Comparison of ENCODE assay signal across 1 cellular context in the genomic region with DNA sequence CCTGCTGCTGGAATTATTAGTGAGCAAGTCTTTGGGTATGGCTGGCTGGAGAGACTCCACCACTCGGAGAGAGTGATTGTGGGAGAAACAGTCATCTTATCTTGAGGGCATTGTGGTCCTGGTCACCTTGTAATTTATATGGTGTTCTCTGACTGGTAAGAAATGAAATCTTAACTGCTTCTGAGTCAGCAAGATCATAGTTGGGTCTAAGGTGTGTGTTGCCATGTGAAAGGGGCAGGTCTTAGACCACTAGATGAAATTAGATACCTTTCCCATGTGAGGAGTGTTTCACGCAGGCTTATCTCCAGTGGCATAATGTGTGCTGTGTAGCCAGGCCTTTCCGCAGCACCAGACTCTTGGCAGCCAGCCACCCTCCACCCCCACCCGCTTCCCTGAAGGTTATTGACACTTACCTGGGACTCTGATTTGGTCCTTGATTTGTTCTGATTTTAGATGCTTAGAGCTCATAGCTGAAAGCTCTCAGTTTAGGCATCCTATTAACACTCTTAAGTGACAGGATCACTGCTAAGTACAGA.
TF ChIP-seq lines count a peak whose summit lies in the region.

No MANE protein-coding gene starts in this region.

TF ChIP-seq in K562, 482 proteins besides CTCF, POLR2A, EP300 and RAD21 (continued from another document and continues in another):
- TF ChIP-seq ARID3B (CRISPR knock-in tag; IDR thresholded peaks at IDR 0.05; ENCODE audit: borderline replicate concordance) (no peak), HMGXB4 (CRISPR knock-in tag; IDR thresholded peaks at IDR 0.05) (no peak), NEUROD1 (IDR thresholded peaks at IDR 0.05; ENCODE audit: borderline replicate concordance, low read depth, low read length, partially characterized antibody) (no peak), PHF21A (IDR thresholded peaks at IDR 0.05; ENCODE audit: borderline replicate concordance, low read depth) (no peak), VEZF1 (CRISPR knock-in tag; IDR thresholded peaks at IDR 0.05) (peak; percentile 63), CREB5 (CRISPR knock-in tag; IDR thresholded peaks at IDR 0.05) (no peak), SNIP1 (IDR thresholded peaks at IDR 0.05; ENCODE audit: low read depth) (no peak), ZNF280A (IDR thresholded peaks at IDR 0.05; ENCODE audit: low read depth, partially characterized antibody) (no peak), ZKSCAN8 (CRISPR knock-in tag; IDR thresholded peaks at IDR 0.05) (0 out of 2 replicates have a peak, but pooled peaks have one; percentile 25), PHB2 (IDR thresholded peaks at IDR 0.05; ENCODE audit: low read depth) (no peak), SIRT6 (IDR thresholded peaks at IDR 0.05; ENCODE audit: low read depth, low read length) (no peak), NFIX (CRISPR knock-in tag; IDR thresholded peaks at IDR 0.05; ENCODE audit: low read depth) (no peak), ZNF239 (CRISPR knock-in tag; IDR thresholded peaks at IDR 0.05) (no peak), ZNF41 (CRISPR knock-in tag; conservative IDR thresholded peaks at IDR 0.05) (no peak), KAT8 (IDR thresholded peaks at IDR 0.05; ENCODE audit: low read depth) (no peak), MTA1 (IDR thresholded peaks at IDR 0.05; ENCODE audit: borderline replicate concordance) (no peak; the same call in 1 of the 2 replicates), NUFIP1 (IDR thresholded peaks at IDR 0.05; ENCODE audit: partially characterized antibody) (no peak), ZC3H11A (IDR thresholded peaks at IDR 0.05; ENCODE audit: low read depth, low read length) (no peak), ZNF217 (CRISPR knock-in tag; IDR thresholded peaks at IDR 0.05) (no peak), CSDE1 (IDR thresholded peaks at IDR 0.05) (no peak), ZNF24 (IDR thresholded peaks at IDR 0.05) (no peak), NBN (IDR thresholded peaks at IDR 0.05; ENCODE audit: low read depth) (no peak), ZNF311 (CRISPR knock-in tag; IDR thresholded peaks at IDR 0.05) (no peak), ZNF347 (CRISPR knock-in tag; IDR thresholded peaks at IDR 0.05; ENCODE audit: low read depth) (no peak), TBL1XR1 (IDR thresholded peaks at IDR 0.05; ENCODE audit: low read length in 2 of 2) (peak; percentile 50 to 55; a peak in 2 of 4 replicates), CHD1 (IDR thresholded peaks at IDR 0.05; ENCODE audit: low read length) (no peak), LCOR (CRISPR knock-in tag; IDR thresholded peaks at IDR 0.05) (no peak), HMG20A (CRISPR knock-in tag; conservative IDR thresholded peaks at IDR 0.05) (no peak), PCBP2 (IDR thresholded peaks at IDR 0.05; ENCODE audit: low read depth, low read length, poor library complexity, severe bottlenecking) (no peak), TAF7 (tag; IDR thresholded peaks at IDR 0.05) (no peak), OTX1 (CRISPR knock-in tag; IDR thresholded peaks at IDR 0.05) (no peak), GABPB1 (CRISPR knock-in tag; IDR thresholded peaks at IDR 0.05) (no peak), NONO (IDR thresholded peaks at IDR 0.05; ENCODE audit: low read depth in 2 of 2, low read length in 1 of 2) (no peak), ZNF354B (CRISPR knock-in tag; IDR thresholded peaks at IDR 0.05) (no peak), RBM39 (optimal IDR thresholded peaks at IDR 0.05; ENCODE audit: low read depth, low read length) (no peak), SMAD4 (CRISPR knock-in tag; conservative IDR thresholded peaks at IDR 0.05) (0 out of 2 replicates have a peak, but pooled peaks have one; percentile 35), SP2 (IDR thresholded peaks at IDR 0.05; ENCODE audit: extremely low read depth, low read depth, low read length, poor library complexity, severe bottlenecking) (no peak), ZNF140 (CRISPR knock-in tag; IDR thresholded peaks at IDR 0.05) (no peak), GTF2F1 (IDR thresholded peaks at IDR 0.05; ENCODE audit: low read depth, low read length) (no peak), KAT7 (CRISPR knock-in tag; IDR thresholded peaks at IDR 0.05; ENCODE audit: borderline replicate concordance) (no peak)
- TF ChIP-seq, protein P1, sequence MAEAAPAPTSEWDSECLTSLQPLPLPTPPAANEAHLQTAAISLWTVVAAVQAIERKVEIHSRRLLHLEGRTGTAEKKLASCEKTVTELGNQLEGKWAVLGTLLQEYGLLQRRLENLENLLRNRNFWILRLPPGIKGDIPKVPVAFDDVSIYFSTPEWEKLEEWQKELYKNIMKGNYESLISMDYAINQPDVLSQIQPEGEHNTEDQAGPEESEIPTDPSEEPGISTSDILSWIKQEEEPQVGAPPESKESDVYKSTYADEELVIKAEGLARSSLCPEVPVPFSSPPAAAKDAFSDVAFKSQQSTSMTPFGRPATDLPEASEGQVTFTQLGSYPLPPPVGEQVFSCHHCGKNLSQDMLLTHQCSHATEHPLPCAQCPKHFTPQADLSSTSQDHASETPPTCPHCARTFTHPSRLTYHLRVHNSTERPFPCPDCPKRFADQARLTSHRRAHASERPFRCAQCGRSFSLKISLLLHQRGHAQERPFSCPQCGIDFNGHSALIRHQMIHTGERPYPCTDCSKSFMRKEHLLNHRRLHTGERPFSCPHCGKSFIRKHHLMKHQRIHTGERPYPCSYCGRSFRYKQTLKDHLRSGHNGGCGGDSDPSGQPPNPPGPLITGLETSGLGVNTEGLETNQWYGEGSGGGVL (CRISPR knock-in tag; IDR thresholded peaks at IDR 0.05) = no peak
- TF ChIP-seq, protein P2, sequence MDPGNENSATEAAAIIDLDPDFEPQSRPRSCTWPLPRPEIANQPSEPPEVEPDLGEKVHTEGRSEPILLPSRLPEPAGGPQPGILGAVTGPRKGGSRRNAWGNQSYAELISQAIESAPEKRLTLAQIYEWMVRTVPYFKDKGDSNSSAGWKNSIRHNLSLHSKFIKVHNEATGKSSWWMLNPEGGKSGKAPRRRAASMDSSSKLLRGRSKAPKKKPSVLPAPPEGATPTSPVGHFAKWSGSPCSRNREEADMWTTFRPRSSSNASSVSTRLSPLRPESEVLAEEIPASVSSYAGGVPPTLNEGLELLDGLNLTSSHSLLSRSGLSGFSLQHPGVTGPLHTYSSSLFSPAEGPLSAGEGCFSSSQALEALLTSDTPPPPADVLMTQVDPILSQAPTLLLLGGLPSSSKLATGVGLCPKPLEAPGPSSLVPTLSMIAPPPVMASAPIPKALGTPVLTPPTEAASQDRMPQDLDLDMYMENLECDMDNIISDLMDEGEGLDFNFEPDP (CRISPR knock-in tag; IDR thresholded peaks at IDR 0.05) = no peak
- TF ChIP-seq, protein P3, sequence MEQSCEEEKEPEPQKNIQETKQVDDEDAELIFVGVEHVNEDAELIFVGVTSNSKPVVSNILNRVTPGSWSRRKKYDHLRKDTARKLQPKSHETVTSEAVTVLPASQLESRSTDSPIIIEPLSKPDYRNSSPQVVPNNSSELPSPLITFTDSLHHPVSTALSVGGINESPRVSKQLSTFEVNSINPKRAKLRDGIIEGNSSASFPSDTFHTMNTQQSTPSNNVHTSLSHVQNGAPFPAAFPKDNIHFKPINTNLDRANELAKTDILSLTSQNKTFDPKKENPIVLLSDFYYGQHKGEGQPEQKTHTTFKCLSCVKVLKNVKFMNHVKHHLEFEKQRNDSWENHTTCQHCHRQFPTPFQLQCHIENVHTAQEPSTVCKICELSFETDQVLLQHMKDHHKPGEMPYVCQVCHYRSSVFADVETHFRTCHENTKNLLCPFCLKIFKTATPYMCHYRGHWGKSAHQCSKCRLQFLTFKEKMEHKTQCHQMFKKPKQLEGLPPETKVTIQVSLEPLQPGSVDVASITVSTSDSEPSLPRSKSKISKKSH (CRISPR knock-in tag; IDR thresholded peaks at IDR 0.05) = no peak
- TF ChIP-seq, protein P4, sequence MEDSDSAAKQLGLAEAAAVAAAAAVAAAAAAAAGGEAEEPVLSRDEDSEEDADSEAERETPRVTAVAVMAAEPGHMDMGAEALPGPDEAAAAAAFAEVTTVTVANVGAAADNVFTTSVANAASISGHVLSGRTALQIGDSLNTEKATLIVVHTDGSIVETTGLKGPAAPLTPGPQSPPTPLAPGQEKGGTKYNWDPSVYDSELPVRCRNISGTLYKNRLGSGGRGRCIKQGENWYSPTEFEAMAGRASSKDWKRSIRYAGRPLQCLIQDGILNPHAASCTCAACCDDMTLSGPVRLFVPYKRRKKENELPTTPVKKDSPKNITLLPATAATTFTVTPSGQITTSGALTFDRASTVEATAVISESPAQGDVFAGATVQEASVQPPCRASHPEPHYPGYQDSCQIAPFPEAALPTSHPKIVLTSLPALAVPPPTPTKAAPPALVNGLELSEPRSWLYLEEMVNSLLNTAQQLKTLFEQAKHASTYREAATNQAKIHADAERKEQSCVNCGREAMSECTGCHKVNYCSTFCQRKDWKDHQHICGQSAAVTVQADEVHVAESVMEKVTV (CRISPR knock-in tag; IDR thresholded peaks at IDR 0.05) = no peak
- TF ChIP-seq, protein P5, sequence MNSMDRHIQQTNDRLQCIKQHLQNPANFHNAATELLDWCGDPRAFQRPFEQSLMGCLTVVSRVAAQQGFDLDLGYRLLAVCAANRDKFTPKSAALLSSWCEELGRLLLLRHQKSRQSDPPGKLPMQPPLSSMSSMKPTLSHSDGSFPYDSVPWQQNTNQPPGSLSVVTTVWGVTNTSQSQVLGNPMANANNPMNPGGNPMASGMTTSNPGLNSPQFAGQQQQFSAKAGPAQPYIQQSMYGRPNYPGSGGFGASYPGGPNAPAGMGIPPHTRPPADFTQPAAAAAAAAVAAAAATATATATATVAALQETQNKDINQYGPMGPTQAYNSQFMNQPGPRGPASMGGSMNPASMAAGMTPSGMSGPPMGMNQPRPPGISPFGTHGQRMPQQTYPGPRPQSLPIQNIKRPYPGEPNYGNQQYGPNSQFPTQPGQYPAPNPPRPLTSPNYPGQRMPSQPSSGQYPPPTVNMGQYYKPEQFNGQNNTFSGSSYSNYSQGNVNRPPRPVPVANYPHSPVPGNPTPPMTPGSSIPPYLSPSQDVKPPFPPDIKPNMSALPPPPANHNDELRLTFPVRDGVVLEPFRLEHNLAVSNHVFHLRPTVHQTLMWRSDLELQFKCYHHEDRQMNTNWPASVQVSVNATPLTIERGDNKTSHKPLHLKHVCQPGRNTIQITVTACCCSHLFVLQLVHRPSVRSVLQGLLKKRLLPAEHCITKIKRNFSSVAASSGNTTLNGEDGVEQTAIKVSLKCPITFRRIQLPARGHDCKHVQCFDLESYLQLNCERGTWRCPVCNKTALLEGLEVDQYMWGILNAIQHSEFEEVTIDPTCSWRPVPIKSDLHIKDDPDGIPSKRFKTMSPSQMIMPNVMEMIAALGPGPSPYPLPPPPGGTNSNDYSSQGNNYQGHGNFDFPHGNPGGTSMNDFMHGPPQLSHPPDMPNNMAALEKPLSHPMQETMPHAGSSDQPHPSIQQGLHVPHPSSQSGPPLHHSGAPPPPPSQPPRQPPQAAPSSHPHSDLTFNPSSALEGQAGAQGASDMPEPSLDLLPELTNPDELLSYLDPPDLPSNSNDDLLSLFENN (IDR thresholded peaks at IDR 0.05; ENCODE audit: low read depth in 2 of 2, low read length in 2 of 2) = peak in 1 of 2 experiments; percentile 18; a peak in 1 of 4 replicates
